1 cellular context compared by ENCODE assay signal in the genomic region with DNA sequence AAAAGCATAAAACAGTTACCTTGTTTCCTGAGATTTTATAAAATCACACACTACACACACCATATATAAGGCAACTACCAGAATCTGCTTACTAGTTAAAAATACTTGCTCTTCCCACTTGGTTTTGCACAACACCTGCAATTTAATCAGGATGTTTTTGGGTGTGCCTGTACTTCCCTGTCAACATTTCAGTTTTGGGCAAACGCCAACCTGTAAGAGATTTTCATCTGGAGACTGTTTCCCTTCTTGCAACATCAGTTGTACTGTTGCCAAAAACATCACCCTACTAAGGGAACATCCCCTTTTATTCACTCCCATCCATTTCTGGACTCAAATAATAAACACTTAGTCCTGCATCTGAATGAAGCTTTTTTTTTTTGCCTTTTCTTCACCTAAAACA.
TF ChIP-seq lines count a peak whose summit lies in the region.

No MANE protein-coding gene starts in this region.

TF ChIP-seq in A549, 52 proteins besides CTCF, POLR2A, EP300 and RAD21 (continued from another document):
- TF ChIP-seq REST (IDR thresholded peaks at IDR 0.05) (no peak), TFCP2L1 (CRISPR knock-in tag; IDR thresholded peaks at IDR 0.05) (no peak), HDAC2 (IDR thresholded peaks at IDR 0.05) (no peak), CEBPB (IDR thresholded peaks at IDR 0.05) (peak; percentile 91 to 97), ZSCAN20 (CRISPR knock-in tag; IDR thresholded peaks at IDR 0.05) (no peak), CBX2 (IDR thresholded peaks at IDR 0.05; ENCODE audit: borderline replicate concordance, low read depth) (no peak), PHF8 (IDR thresholded peaks at IDR 0.05; ENCODE audit: borderline replicate concordance, low read depth) (no peak), HES2 (IDR thresholded peaks at IDR 0.05) (peak; percentile 80), MAFK (IDR thresholded peaks at IDR 0.05; ENCODE audit: partially characterized antibody) (peak; percentile 79), JUNB (IDR thresholded peaks at IDR 0.05) (peak; percentile 69; the same call in 1 of the 2 replicates), CBX8 (IDR thresholded peaks at IDR 0.05) (no peak), RNF2 (IDR thresholded peaks at IDR 0.05; ENCODE audit: borderline replicate concordance, low read depth) (no peak), HEYL (CRISPR knock-in tag; IDR thresholded peaks at IDR 0.05) (no peak), RFX5 (IDR thresholded peaks at IDR 0.05) (no peak), NPAS2 (CRISPR knock-in tag; IDR thresholded peaks at IDR 0.05; ENCODE audit: borderline replicate concordance) (no peak), HOXA7 (CRISPR knock-in tag; IDR thresholded peaks at IDR 0.05) (no peak), HOXB5 (CRISPR knock-in tag; IDR thresholded peaks at IDR 0.05) (no peak), MAZ (IDR thresholded peaks at IDR 0.05; ENCODE audit: borderline replicate concordance, low read depth, low read length) (no peak), FOXS1 (CRISPR knock-in tag; IDR thresholded peaks at IDR 0.05) (no peak), BHLHE40 (IDR thresholded peaks at IDR 0.05; ENCODE audit: low read depth, low read length) (no peak), GATA3 (IDR thresholded peaks at IDR 0.05; ENCODE audit: borderline replicate concordance) (peak; percentile 76), ZFP36 (IDR thresholded peaks at IDR 0.05; ENCODE audit: borderline replicate concordance, partially characterized antibody) (no peak), NFE2L2 (conservative IDR thresholded peaks at IDR 0.05; ENCODE audit: low read length) (no peak), RARB (CRISPR knock-in tag; IDR thresholded peaks at IDR 0.05) (no peak), HOXB13 (CRISPR knock-in tag; IDR thresholded peaks at IDR 0.05; ENCODE audit: low read depth) (no peak)
